Comparison of ENCODE assay signal across 8 cellular contexts in the genomic region with DNA sequence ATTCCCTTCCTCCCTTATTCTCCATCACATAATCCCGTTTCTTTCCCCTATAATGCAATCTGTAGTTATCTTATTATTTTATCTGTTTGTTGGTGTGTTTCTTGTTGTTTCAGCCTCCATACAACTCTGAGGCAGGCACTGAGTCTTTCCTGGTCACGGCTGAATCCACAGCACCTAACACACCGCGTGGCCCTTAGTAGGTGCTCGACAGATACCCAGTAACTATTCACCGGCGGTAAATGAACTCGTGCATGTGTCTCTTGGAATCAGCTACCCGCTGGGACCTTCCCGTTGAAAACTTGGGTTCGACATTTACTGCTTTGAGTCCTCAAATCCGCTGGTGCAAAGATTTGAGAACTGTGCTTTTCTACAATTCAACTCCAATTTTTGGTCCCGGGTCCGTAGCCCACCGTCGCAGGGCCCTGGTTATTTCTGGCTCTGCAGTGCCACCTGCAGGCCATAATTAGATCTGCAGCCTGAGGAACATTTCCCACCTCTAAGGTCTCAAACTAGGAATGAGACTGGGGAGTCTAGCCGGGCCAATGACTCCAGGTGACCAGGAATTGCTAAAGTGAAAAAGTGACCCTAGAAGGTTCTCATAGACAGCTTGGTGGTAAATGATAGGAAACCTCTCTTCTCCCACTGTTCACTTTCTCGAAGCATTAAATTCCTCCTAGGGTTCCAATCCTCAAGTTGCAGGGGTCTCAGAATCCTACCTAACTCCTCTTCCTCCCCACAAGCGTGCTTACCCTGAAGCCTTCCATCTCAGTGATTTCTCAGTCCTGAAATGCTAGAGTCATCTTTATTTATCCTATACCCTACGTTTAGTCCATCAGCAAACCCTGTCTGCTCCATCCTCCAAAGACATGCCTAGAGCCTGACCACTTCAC. TPM values are rescaled to one million over a fixed set of nuclear protein-coding genes. Genes with fewer than 3 reads are reported as not detected.
DNase-seq lines count a peak whose midpoint lies in the region; ATAC-seq and TF ChIP-seq lines count a peak whose summit lies in the region.

No MANE protein-coding gene starts in this region.

- peak overlapping the region; percentile 46 for H3K4me2 ChIP-seq in mammary epithelial cell (ENCODE audit: insufficient read depth, low read depth, low read length)

- no peak for TF ChIP-seq POLR2A in stomach (IDR thresholded peaks at IDR 0.05)

- DNase-seq in COR-L47 (lab: John Stamatoyannopoulos, UW) (peak; percentile 26), RPMI8226 (peak; percentile 24), mammary epithelial cell (no peak), left lung (peak in 1 of 2 donors; percentile 67), stomach (no peak)

- CTCF ChIA-PET in HEK293 (lab: Yijun Ruan, JAX), result interaction anchor here (0.5 to 1.5 kb wide), 10 partner anchors 8 to 442 kb away, joined by 3 to 7 read pairs (median 4); no protein-coding TSS in a partner anchor
- CTCF ChIA-PET in mammary epithelial cell (lab: Charles Lee; ENCODE audit: low non-redundant PET), result no interaction called here

- intact Hi-C loops in mammary epithelial cell (cut with micrococcal nuclease), result loop anchor here (1.0 to 5.0 kb wide), 7 partner anchors 41 to 607 kb away; a partner anchor contains a TSS
- intact Hi-C loops in left lung (cut with DNase I), result loop anchor here in 1 of 2 donors (10.0 kb wide), 1 partner anchor 300 kb away; no protein-coding TSS in a partner anchor
- intact Hi-C loops in stomach (cut with DNase I; ENCODE audit: low total_unique reads), result no loop called here

- H3K79me2 ChIP-seq in mammary epithelial cell (ENCODE audit: insufficient read depth, low read length), result no peaks in the 10 kb centered on the region

- dilution Hi-C loops in mammary epithelial cell (cut with HindIII; ENCODE audit: low sequenced_read_pairs), result no loop called here

- H4K20me1 ChIP-seq in mammary epithelial cell (ENCODE audit: insufficient read depth, low read length), result no peaks in the 10 kb centered on the region

- ATAC-seq in left lung (peak; percentile 77), GM19452 (IDR thresholded peaks at IDR 0.05; ENCODE audit: unreplicated experiment) (no peak), HG02623 (IDR thresholded peaks at IDR 0.05; ENCODE audit: unreplicated experiment) (no peak)

- H3K36me3 ChIP-seq in HEK293 (ENCODE audit: control insufficient read depth in 2 of 2, insufficient read depth in 1 of 2, low read length in 2 of 2) (no peaks in the 10 kb centered on the region), mammary epithelial cell (ENCODE audit: insufficient read depth, low read length) (no peaks in the 10 kb centered on the region), left lung (no peaks in the 10 kb centered on the region), stomach (no peaks in the 10 kb centered on the region)

- TF ChIP-seq CTCF in HEK293 (tag by site-specific recombination; IDR thresholded peaks at IDR 0.05) (no peak), mammary epithelial cell (conservative IDR thresholded peaks at IDR 0.05 in 1 of 2, IDR thresholded peaks at IDR 0.05 in 1 of 2; ENCODE audit: extremely low read depth in 1 of 2, insufficient read depth in 1 of 2, low read depth in 1 of 2, low read length in 2 of 2) (peak; percentile 80 to 90), left lung (IDR thresholded peaks at IDR 0.05) (peak; percentile 88 to 89), stomach (IDR thresholded peaks at IDR 0.05) (peak in 5 of 7 experiments; percentile 86 to 95 (median 89))

- H3K9ac ChIP-seq in mammary epithelial cell (ENCODE audit: insufficient read depth, low read length), result no peak overlapping the region

- H3K27me3 ChIP-seq in mammary epithelial cell (ENCODE audit: insufficient read depth, low read length) (no peaks in the 10 kb centered on the region), left lung (no peaks in the 10 kb centered on the region), stomach (no peaks in the 10 kb centered on the region)

- H3K4me1 ChIP-seq in HEK293 (ENCODE audit: control insufficient read depth, insufficient read depth, low read length), result no peaks in the 10 kb centered on the region
- no peaks in the 10 kb centered on the region for H3K4me1 ChIP-seq in mammary epithelial cell (ENCODE audit: insufficient read depth, low read length)
- H3K4me1 ChIP-seq in left lung, result peaks cover 0 to 9% of the 10 kb centered on the region in 2 donors
- peaks cover 0 to 19% (median 6%) of the 10 kb centered on the region in 4 donors for H3K4me1 ChIP-seq in stomach

- TF ChIP-seq EP300 in stomach (IDR thresholded peaks at IDR 0.05), result no peak

- BruUV-seq in mammary epithelial cell (replicated peaks; lab: Mats Ljungman, UMichigan), result no TSS peak

- no peak overlapping the region for H3K27ac ChIP-seq in HEK293 (ENCODE audit: extremely low read depth, low read depth, low read length)
- no peak overlapping the region for H3K27ac ChIP-seq in mammary epithelial cell (ENCODE audit: insufficient read depth, low read depth, low read length)
- H3K27ac ChIP-seq in left lung, result no peak overlapping the region
- no peak overlapping the region for H3K27ac ChIP-seq in stomach

- 28% methylated on average over 19 of the region's 20 CpGs for WGBS in mammary epithelial cell (ENCODE audit: low coverage, missing lambda C conversion rate)
- WGBS in stomach, 5 donors, result 16 to 31% (median 29%) methylated on average over 20 of the region's 20 CpGs

- in situ Hi-C loops in mammary epithelial cell (cut with MboI; ENCODE audit: low sequenced_read_pairs in 2 of 2), result loop anchor here in 1 of 2 donors (10.0 to 25.0 kb wide), 2 partner anchors 300 to 447 kb away; no protein-coding TSS in a partner anchor

- H3K9me3 ChIP-seq in HEK293 (ENCODE audit: control insufficient read depth, insufficient read depth, low read depth, low read length) (no peaks in the 10 kb centered on the region), mammary epithelial cell (replicated peaks; ENCODE audit: insufficient read depth, low read length) (peaks cover 4% of the 10 kb centered on the region), left lung (peaks cover 0 to 10% of the 10 kb centered on the region in 2 donors), stomach (peaks cover 0 to 22% (median 9%) of the 10 kb centered on the region in 4 donors)

- POLR2A ChIA-PET in HEK293 (lab: Yijun Ruan, JAX), result no interaction called here

- peak overlapping the region; percentile 45 for H2AFZ ChIP-seq in mammary epithelial cell (ENCODE audit: low read depth, low read length)

- H3K4me3 ChIP-seq in HEK293 (ENCODE audit: low read depth, low read length) (no peak overlapping the region), mammary epithelial cell (replicated peaks in 1 of 3; ENCODE audit: insufficient read depth in 1 of 3, low read depth in 2 of 3, low read length in 3 of 3) (no peak overlapping the region), left lung (no peak overlapping the region), stomach (peak overlapping the region in 3 of 4 donors; percentile 24 to 28 (median 27))

TF ChIP-seq in HEK293, 187 proteins besides CTCF, POLR2A, EP300 and RAD21:
- TF ChIP-seq ZNF830 (tag by site-specific recombination; IDR thresholded peaks at IDR 0.05; ENCODE audit: low read depth) (no peak), ZNF654 (tag by site-specific recombination; IDR thresholded peaks at IDR 0.05; ENCODE audit: low read depth) (peak; percentile 64), ZBTB48 (tag by site-specific recombination; IDR thresholded peaks at IDR 0.05) (no peak), ZNF660 (tag by site-specific recombination; IDR thresholded peaks at IDR 0.05) (0 out of 2 replicates have a peak, but pooled peaks have one; percentile 22)
- TF ChIP-seq, protein P1, sequence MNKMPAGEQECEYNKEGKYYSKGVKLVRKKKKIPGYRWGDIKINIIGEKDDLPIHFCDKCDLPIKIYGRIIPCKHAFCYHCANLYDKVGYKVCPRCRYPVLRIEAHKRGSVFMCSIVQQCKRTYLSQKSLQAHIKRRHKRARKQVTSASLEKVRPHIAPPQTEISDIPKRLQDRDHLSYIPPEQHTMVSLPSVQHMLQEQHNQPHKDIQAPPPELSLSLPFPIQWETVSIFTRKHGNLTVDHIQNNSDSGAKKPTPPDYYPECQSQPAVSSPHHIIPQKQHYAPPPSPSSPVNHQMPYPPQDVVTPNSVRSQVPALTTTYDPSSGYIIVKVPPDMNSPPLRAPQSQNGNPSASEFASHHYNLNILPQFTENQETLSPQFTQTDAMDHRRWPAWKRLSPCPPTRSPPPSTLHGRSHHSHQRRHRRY (tag by site-specific recombination; IDR thresholded peaks at IDR 0.05), result no peak

RNA-seq across cellular contexts. Expression of a gene that starts 40.0 kb away (rescaled TPM):
- total RNA-seq in mammary epithelial cell, result not detected
- polyA plus RNA-seq in mammary epithelial cell, result not detected
- not detected for polyA minus RNA-seq in mammary epithelial cell
- total RNA-seq in left lung, result not detected
- total RNA-seq in stomach, result under 1 TPM in 1 of 5 donors, not detected in 4; 0.37 TPM
- polyA plus RNA-seq in stomach, result not detected

RNA-seq across cellular contexts. Expression of a gene that starts 41.0 kb away (rescaled TPM):
- 10 to 100 TPM; 28.2 to 34.3 TPM for total RNA-seq in mammary epithelial cell
- polyA plus RNA-seq in mammary epithelial cell, result 14.8 TPM
- 32.5 TPM for polyA minus RNA-seq in mammary epithelial cell
- total RNA-seq in left lung, result 10 to 100 TPM; 32.6 to 38.8 TPM
- 10 to 100 TPM in 2 of 5 donors, 1 to 10 TPM in 3; 7.8 to 26.6 (median 8.9) TPM for total RNA-seq in stomach
- 10 to 100 TPM in 1 of 3 donors, 1 to 10 TPM in 2; 5.0 to 11.6 (median 9.6) TPM for polyA plus RNA-seq in stomach

Comparison
In these comparisons a context has a peak if more than half of its experiments do, and no peak if none do; other contexts are left out.
1. DNase-seq: peak in COR-L47 (single experiment) and RPMI8226 (single experiment); none in mammary epithelial cell (single experiment) and stomach (single experiment).
2. H3K4me3 ChIP-seq: peak in stomach (3 of 4); none in HEK293 (single experiment), mammary epithelial cell (0 of 3) and left lung (0 of 2).